9 cellular contexts compared by ENCODE assay signal in the genomic region with DNA sequence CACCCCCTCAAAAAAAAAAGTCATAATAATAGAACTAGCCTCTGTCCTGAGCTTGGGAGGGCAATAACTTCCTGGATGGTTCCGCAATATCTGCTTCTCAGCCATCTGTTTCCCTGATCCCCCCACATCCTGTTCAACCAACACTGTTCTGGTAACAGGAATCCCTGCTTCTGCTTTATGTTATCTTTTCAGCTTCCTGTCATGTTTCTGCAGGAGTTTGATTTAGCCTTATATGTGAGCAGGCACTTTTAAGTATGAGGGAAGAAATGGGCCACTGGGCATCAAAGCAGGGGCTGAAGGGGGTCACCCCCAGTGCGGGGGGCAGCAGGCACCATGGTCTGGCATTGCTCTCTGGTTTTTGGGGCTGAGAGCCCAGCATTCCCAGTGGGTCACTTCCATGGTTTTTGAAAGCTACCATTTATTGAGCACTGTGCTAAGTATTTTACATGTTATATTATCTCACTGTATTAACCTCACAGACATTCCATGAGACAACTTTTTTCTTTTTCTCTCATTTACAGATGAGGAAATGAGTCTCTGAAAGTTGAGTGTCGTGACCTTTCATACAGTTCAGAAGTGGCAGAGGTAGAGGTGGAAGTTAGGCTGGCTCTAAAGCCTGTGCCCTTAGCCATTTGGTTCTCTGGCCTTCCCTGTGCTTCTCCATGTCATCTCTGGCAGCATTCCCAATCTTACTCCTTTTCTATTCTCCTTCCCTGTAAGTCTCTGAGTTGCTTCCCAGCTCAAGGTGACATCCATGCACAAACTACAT.
DNase-seq lines count a peak whose midpoint lies in the region; ATAC-seq and TF ChIP-seq lines count a peak whose summit lies in the region.
"Had no signal": no experiment of that assay in that cellular context is flagged by ENCODE, and none has a peak within 500 bp of the region (broad histone marks: within the 10 kb centered on the region; RNA-seq: fewer than 3 reads in every experiment).

No MANE protein-coding gene starts in this region.

- DNase-seq in SIG-M5 (lab: John Stamatoyannopoulos, UW) = peak; percentile 52
- DNase-seq in fibroblast of the aortic adventitia (ENCODE audit: low read depth) = peak; percentile 70
- DNase-seq in sciatic nerve (ENCODE audit: low spot score) = no peak
- DNase-seq in 8988T = no peak

- no peak for TF ChIP-seq CTCF in fibroblast of the aortic adventitia (IDR thresholded peaks at IDR 0.05; ENCODE audit: insufficient read depth, low read length)

- no peak overlapping the region for H3K4me3 ChIP-seq in fibroblast of the aortic adventitia (ENCODE audit: low read depth, low read length)

- intact Hi-C loops in sciatic nerve (cut with DNase I) = no loop called here

- ATAC-seq in GM21786 (IDR thresholded peaks at IDR 0.05; ENCODE audit: unreplicated experiment) = peak; percentile 41
- ATAC-seq in sciatic nerve = peak; percentile 66
- no peak for ATAC-seq in HG02642 (IDR thresholded peaks at IDR 0.05; ENCODE audit: poor library complexity, unreplicated experiment)
- no peak for ATAC-seq in HG03354 (IDR thresholded peaks at IDR 0.05; ENCODE audit: poor library complexity, severe bottlenecking, unreplicated experiment)
- no peak for ATAC-seq in HG03469 (IDR thresholded peaks at IDR 0.05; ENCODE audit: unreplicated experiment)
- ATAC-seq: Panc1 had no signal

Comparison
In these comparisons a context has a peak if more than half of its experiments do, and no peak if none do; other contexts are left out.
1. ATAC-seq: peak in GM21786 (single experiment) and sciatic nerve (single experiment); none in HG02642 (single experiment), HG03354 (single experiment) and HG03469 (single experiment).
2. DNase-seq: peak in SIG-M5 (single experiment) and fibroblast of the aortic adventitia (single experiment); none in sciatic nerve (single experiment) and 8988T (single experiment).